In the genomic region with DNA sequence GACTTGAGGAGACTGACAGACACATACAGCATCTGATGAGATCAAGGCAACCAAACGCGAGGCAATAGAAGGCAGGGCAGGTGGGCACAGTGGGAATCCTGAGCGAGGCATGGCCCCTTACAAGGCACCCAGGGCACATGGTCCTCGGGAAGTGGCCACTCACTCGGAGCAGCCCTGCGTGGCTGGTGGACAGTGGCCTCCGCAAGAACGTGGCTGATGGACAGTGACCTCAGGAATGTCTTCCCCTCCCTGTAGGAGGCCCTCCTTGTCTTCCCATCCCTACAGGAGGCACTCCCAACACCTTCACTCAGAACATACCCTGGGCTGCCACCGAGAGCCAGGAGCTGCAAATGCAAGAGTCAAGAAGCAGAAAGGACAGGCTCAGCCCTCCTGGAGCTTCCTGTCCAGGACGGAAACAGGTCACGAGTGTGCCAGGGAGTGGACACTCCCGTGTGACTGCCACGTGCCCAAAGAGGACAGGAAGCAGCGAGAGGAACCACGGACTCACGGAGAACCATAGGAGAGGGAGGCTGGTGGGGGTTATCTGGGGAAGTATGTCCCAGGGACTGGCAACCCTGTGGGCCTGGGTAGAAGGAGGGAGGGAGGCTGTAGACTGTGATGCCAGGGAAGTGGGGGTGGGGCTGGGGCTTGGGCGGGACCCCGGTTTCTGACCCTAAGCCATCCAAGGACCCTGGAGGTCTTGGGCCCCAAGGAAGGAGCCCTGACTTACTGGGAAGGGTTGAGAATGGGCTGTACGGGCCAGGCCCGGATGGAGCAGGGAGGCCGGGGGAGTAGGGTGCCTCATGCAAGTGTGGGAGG, we compare ENCODE assay signal across 19 cellular contexts.
"Had no signal": no experiment of that assay in that cellular context is flagged by ENCODE, and none has a peak within 500 bp of the region (broad histone marks: within the 10 kb centered on the region; RNA-seq: fewer than 3 reads in every experiment).

No MANE protein-coding gene starts in this region.

- H3K9me3 Mint-ChIP-seq: activated naive CD4-positive, alpha-beta T cell treated with anti-CD3 and anti-CD28 coated beads for 36 hours; activated T-cell treated with anti-CD3 and anti-CD28 coated beads, Interleukin-2, amount 50 U/mL, for 72 hours; mesothelial cell of epicardium; natural killer cell had no signal

- H3K36me3 Mint-ChIP-seq: mesothelial cell of epicardium, natural killer cell had no signal

- H3K36me3 ChIP-seq: colonic mucosa, heart right ventricle, SJSA1, transverse colon had no signal

- H3K4me1 ChIP-seq: colonic mucosa, heart right ventricle, SJSA1, transverse colon had no signal

- ATAC-seq: activated T-cell treated with anti-CD3 and anti-CD28 coated beads, Interleukin-2, amount 50 U/mL, for 72 hours; heart right ventricle; natural killer cell; right cardiac atrium had no signal

- H3K4me3 Mint-ChIP-seq: activated naive CD4-positive, alpha-beta T cell treated with anti-CD3 and anti-CD28 coated beads for 36 hours; activated T-cell treated with anti-CD3 and anti-CD28 coated beads, Interleukin-2, amount 50 U/mL, for 72 hours; mesothelial cell of epicardium; natural killer cell had no signal

- H3K4me3 ChIP-seq: colonic mucosa, heart right ventricle, SJSA1, transverse colon had no signal

- DNase-seq: activated CD4-positive, alpha-beta T cell treated with anti-CD3 and anti-CD28 coated beads for 1 hour; activated effector memory CD4-positive, alpha-beta T cell treated with Interleukin-2 at 50 U/mL for 16 hours; activated naive CD4-positive, alpha-beta T cell treated with anti-CD3 and anti-CD28 coated beads for 36 hours; activated T-cell treated with anti-CD3 and anti-CD28 coated beads, Interleukin-2, amount 50 U/mL, for 72 hours; amygdala; colonic mucosa; erythroblast; foreskin fibroblast; heart right ventricle; kidney; natural killer cell; nucleus accumbens; right cardiac atrium; T-helper 9 cell; transverse colon had no signal

- H3K4me1 Mint-ChIP-seq: natural killer cell had no signal

- H3K27ac Mint-ChIP-seq: activated naive CD4-positive, alpha-beta T cell treated with anti-CD3 and anti-CD28 coated beads for 36 hours; activated T-cell treated with anti-CD3 and anti-CD28 coated beads, Interleukin-2, amount 50 U/mL, for 72 hours; mesothelial cell of epicardium; natural killer cell had no signal

- FAIRE-seq: bronchial epithelial cell, endometrium, kidney had no signal

- H3K27me3 ChIP-seq: colonic mucosa, SJSA1 had no signal

- H3K27ac ChIP-seq: colonic mucosa, heart right ventricle, SJSA1, transverse colon had no signal

- H3K9me3 ChIP-seq: colonic mucosa, heart right ventricle, transverse colon had no signal
